In genomic region chr16:66426112-66427035, GRCh38 we compare ENCODE assay signal across 8 cellular contexts. TPM values are rescaled to one million over a fixed set of nuclear protein-coding genes. Genes with fewer than 3 reads are reported as not detected.
DNase-seq lines count a peak whose midpoint lies in the region.

No MANE protein-coding gene starts in this region.

- peak; percentile 22 for DNase-seq in stimulated activated CD4-positive, alpha-beta T cell treated with anti-CD3 and anti-CD28 coated beads, Interleukin-15, amount 100 ng/mL, for 24 hours
- no peak for DNase-seq in stimulated activated CD4-positive, alpha-beta T cell treated with anti-CD3 and anti-CD28 coated beads, Interleukin-12 subunit alpha, Interleukin-12 subunit beta, amount 100 ng/mL, for 4 hours
- peak; percentile 20 for DNase-seq in dermis blood vessel endothelial cell
- peak; percentile 81 for DNase-seq in mesenteric fat pad (ENCODE audit: low spot score)
- no peak for DNase-seq in substantia nigra (lab: John Stamatoyannopoulos, UW)
- no peak for DNase-seq in GM19240 (ENCODE audit: insufficient read length, low spot score)
- no peak for DNase-seq in DMS114 treated with DMSO at 0.1 percent for 48 hours (lab: John Stamatoyannopoulos, UW; ENCODE audit: unreplicated experiment)
- no peak for DNase-seq in amniotic stem cell (lab: John Stamatoyannopoulos, UW)

- no peak overlapping the region for H3K27ac ChIP-seq in substantia nigra (ENCODE audit: low read depth, low read length, poor library complexity, severe bottlenecking)

RNA-seq across cellular contexts. Expression of gene BEAN1, which starts 0.7 kb away (rescaled TPM):
- 0.09 and 0.34 TPM in 2 replicates for total RNA-seq in dermis blood vessel endothelial cell
- 0.51 TPM for total RNA-seq in mesenteric fat pad

RNA-seq across cellular contexts. Expression of gene CDH5, which starts 59.9 kb away (rescaled TPM):
- total RNA-seq in dermis blood vessel endothelial cell (713 and 795 TPM in 2 replicates), mesenteric fat pad (121 TPM)

Comparison
In these comparisons a context has a peak if more than half of its experiments do, and no peak if none do; other contexts are left out.
1. DNase-seq: peak in stimulated activated CD4-positive, alpha-beta T cell treated with anti-CD3 and anti-CD28 coated beads, Interleukin-15, amount 100 ng/mL, for 24 hours (single experiment), dermis blood vessel endothelial cell (single experiment) and mesenteric fat pad (single experiment); none in stimulated activated CD4-positive, alpha-beta T cell treated with anti-CD3 and anti-CD28 coated beads, Interleukin-12 subunit alpha, Interleukin-12 subunit beta, amount 100 ng/mL, for 4 hours (single experiment), substantia nigra (0 of 49), GM19240 (single experiment), DMS114 treated with DMSO at 0.1 percent for 48 hours (single experiment) and amniotic stem cell (single experiment).